1 cellular context compared by ENCODE assay signal in the genomic region with DNA sequence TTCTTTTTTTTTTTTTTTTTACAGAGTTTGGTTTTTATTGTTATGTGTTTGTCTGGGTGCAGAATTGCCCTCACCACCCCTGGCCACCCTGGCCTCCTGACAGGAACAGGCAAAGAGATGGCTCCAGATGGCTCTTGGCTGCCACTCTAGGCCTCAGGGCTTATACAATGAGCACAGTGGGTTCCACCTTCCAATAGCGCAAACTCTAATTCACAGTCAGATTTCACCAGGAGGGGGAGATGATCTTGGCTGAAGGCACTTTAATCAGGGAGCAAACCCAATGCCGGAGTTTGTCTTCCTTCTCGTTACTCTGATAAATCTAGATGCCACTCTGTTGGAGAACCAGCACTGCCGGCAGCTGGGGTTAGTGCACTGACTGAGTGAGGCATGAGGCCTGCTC.
TF ChIP-seq lines count a peak whose summit lies in the region.

No MANE protein-coding gene starts in this region.

TF ChIP-seq in H1, 55 proteins besides CTCF, POLR2A, EP300 and RAD21 (continued from another document):
- TF ChIP-seq SIX5 (IDR thresholded peaks at IDR 0.05; ENCODE audit: low read depth, low read length) (no peak), CTBP2 (IDR thresholded peaks at IDR 0.05; ENCODE audit: borderline replicate concordance, insufficient read depth, insufficient read length, low read length) (no peak), CBX5 (IDR thresholded peaks at IDR 0.05; ENCODE audit: low read depth, low read length) (no peak), SIN3A (conservative IDR thresholded peaks at IDR 0.05 in 1 of 2, IDR thresholded peaks at IDR 0.05 in 1 of 2; ENCODE audit: low read depth in 1 of 2, low read length in 2 of 2) (no peak), HDAC6 (IDR thresholded peaks at IDR 0.05; ENCODE audit: low read depth, low read length) (no peak), KDM4A (IDR thresholded peaks at IDR 0.05; ENCODE audit: low read depth, low read length, severe bottlenecking) (no peak), EZH2 (IDR thresholded peaks at IDR 0.05; ENCODE audit: low read depth, low read length, severe bottlenecking) (no peak), ATF3 (IDR thresholded peaks at IDR 0.05; ENCODE audit: insufficient read depth, low read depth, low read length) (no peak), RBBP5 (IDR thresholded peaks at IDR 0.05; ENCODE audit: borderline replicate concordance, low read depth, low read length) (no peak)
TF ChIP-seq in H1: peak in this region for 0.
